ENCODE assay signal across 1 cellular context in genomic region chr3:81728766-81729544, GRCh38.
TF ChIP-seq lines count a peak whose summit lies in the region.

No MANE protein-coding gene starts in this region.

TF ChIP-seq in HepG2, 621 proteins besides CTCF, POLR2A, EP300 and RAD21 (continued from another document):
- TF ChIP-seq HNF1B (CRISPR knock-in tag; IDR thresholded peaks at IDR 0.05) (no peak), PHF21A (CRISPR knock-in tag; IDR thresholded peaks at IDR 0.05) (no peak), MTA3 (CRISPR knock-in tag; IDR thresholded peaks at IDR 0.05) (no peak), ZBTB43 (CRISPR knock-in tag; conservative IDR thresholded peaks at IDR 0.05) (no peak), GPN1 (CRISPR knock-in tag; IDR thresholded peaks at IDR 0.05; ENCODE audit: borderline replicate concordance) (no peak), ZNF670 (CRISPR knock-in tag; IDR thresholded peaks at IDR 0.05; ENCODE audit: borderline replicate concordance) (no peak), ZNF317 (CRISPR knock-in tag; IDR thresholded peaks at IDR 0.05) (no peak), ZNF350 (CRISPR knock-in tag; IDR thresholded peaks at IDR 0.05; ENCODE audit: borderline replicate concordance, low read depth) (no peak), ZSCAN5A (CRISPR knock-in tag; IDR thresholded peaks at IDR 0.05; ENCODE audit: borderline replicate concordance) (no peak), ZNF614 (CRISPR knock-in tag; IDR thresholded peaks at IDR 0.05; ENCODE audit: borderline replicate concordance) (no peak), ZNF431 (CRISPR knock-in tag; IDR thresholded peaks at IDR 0.05; ENCODE audit: borderline replicate concordance, low read depth) (no peak), GABPB1 (CRISPR knock-in tag; IDR thresholded peaks at IDR 0.05) (no peak), NKX3-1 (CRISPR knock-in tag; IDR thresholded peaks at IDR 0.05) (no peak), PREB (CRISPR knock-in tag; IDR thresholded peaks at IDR 0.05) (no peak)
